In genomic region chr5:50874277-50874984, GRCh38 we compare ENCODE assay signal across 17 cellular contexts.
DNase-seq lines count a peak whose midpoint lies in the region; ATAC-seq and TF ChIP-seq lines count a peak whose summit lies in the region.
"Had no signal": no experiment of that assay in that cellular context is flagged by ENCODE, and none has a peak within 500 bp of the region (broad histone marks: within the 10 kb centered on the region; RNA-seq: fewer than 3 reads in every experiment).

No MANE protein-coding gene starts in this region.

- H3K4me1 Mint-ChIP-seq in stimulated activated effector memory CD8-positive, alpha-beta T cell treated with anti-CD3 and anti-CD28 coated beads, Interleukin-12 subunit alpha, Interleukin-12 subunit beta, amount 100 ng/mL, for 72 hours: peaks cover 10% of the 10 kb centered on the region

- no peak for TF ChIP-seq CTCF in HEK293 (tag by site-specific recombination; IDR thresholded peaks at IDR 0.05)

- CTCF ChIA-PET in HEK293 (lab: Yijun Ruan, JAX): no interaction called here

- no peak overlapping the region for H3K4me3 Mint-ChIP-seq in stimulated activated effector memory CD8-positive, alpha-beta T cell treated with anti-CD3 and anti-CD28 coated beads, Interleukin-12 subunit alpha, Interleukin-12 subunit beta, amount 100 ng/mL, for 72 hours
- H3K4me3 Mint-ChIP-seq: activated naive CD4-positive, alpha-beta T cell treated with anti-CD3 and anti-CD28 coated beads for 36 hours had no signal

- H3K4me1 ChIP-seq in HEK293 (ENCODE audit: control insufficient read depth, insufficient read depth, low read length): peaks cover 2% of the 10 kb centered on the region; the same call in 1 of the 2 replicates
- H3K4me1 ChIP-seq: body of pancreas had no signal

- H3K27ac ChIP-seq in HEK293 (ENCODE audit: extremely low read depth, low read depth, low read length): no peak overlapping the region

- POLR2A ChIA-PET in HEK293 (lab: Yijun Ruan, JAX): no interaction called here

- H3K36me3 ChIP-seq in HEK293 (ENCODE audit: control insufficient read depth in 2 of 2, insufficient read depth in 1 of 2, low read length in 2 of 2): no peaks in the 10 kb centered on the region

- H3K9me3 Mint-ChIP-seq in stimulated activated effector memory CD8-positive, alpha-beta T cell treated with anti-CD3 and anti-CD28 coated beads, Interleukin-12 subunit alpha, Interleukin-12 subunit beta, amount 100 ng/mL, for 72 hours: no peaks in the 10 kb centered on the region
- H3K9me3 Mint-ChIP-seq: activated naive CD4-positive, alpha-beta T cell treated with anti-CD3 and anti-CD28 coated beads for 36 hours had no signal

- no peak overlapping the region for H3K4me3 ChIP-seq in HEK293 (ENCODE audit: low read depth, low read length)
- H3K4me3 ChIP-seq: body of pancreas had no signal

- no peaks in the 10 kb centered on the region for H3K9me3 ChIP-seq in HEK293 (ENCODE audit: control insufficient read depth, insufficient read depth, low read depth, low read length)
- H3K9me3 ChIP-seq: body of pancreas had no signal

- peak; percentile 34 for ATAC-seq in stimulated activated effector memory CD8-positive, alpha-beta T cell treated with anti-CD3 and anti-CD28 coated beads, Interleukin-12 subunit alpha, Interleukin-12 subunit beta, amount 100 ng/mL, for 72 hours
- ATAC-seq in GM21723 (IDR thresholded peaks at IDR 0.05; ENCODE audit: unreplicated experiment): no peak
- ATAC-seq: body of pancreas had no signal

- H3K36me3 Mint-ChIP-seq in stimulated activated effector memory CD8-positive, alpha-beta T cell treated with anti-CD3 and anti-CD28 coated beads, Interleukin-12 subunit alpha, Interleukin-12 subunit beta, amount 100 ng/mL, for 72 hours: no peaks in the 10 kb centered on the region

- no peak overlapping the region for H3K27ac Mint-ChIP-seq in stimulated activated effector memory CD8-positive, alpha-beta T cell treated with anti-CD3 and anti-CD28 coated beads, Interleukin-12 subunit alpha, Interleukin-12 subunit beta, amount 100 ng/mL, for 72 hours
- H3K27ac Mint-ChIP-seq: activated naive CD4-positive, alpha-beta T cell treated with anti-CD3 and anti-CD28 coated beads for 36 hours had no signal

- DNase-seq in MV-4-11 (lab: John Stamatoyannopoulos, UW) (peak; percentile 80), inferior parietal cortex (ENCODE audit: extremely low spot score) (peak; percentile 5), SKM-1 treated with dmso at 0.1 percent for 144 hours (lab: John Stamatoyannopoulos, UW; ENCODE audit: unreplicated experiment) (no peak), HUDEP-2 (lab: John Stamatoyannopoulos, UW; ENCODE audit: unreplicated experiment in 76 of 76) (no peak)
- DNase-seq in stimulated activated effector memory CD8-positive, alpha-beta T cell treated with anti-CD3 and anti-CD28 coated beads, Interleukin-12 subunit alpha, Interleukin-12 subunit beta, amount 100 ng/mL, for 72 hours (ENCODE audit: low spot score in 2 of 2): no peak
- DNase-seq: activated CD8-positive, alpha-beta memory T cell treated with anti-CD3 and anti-CD28 coated beads, Interleukin-2, amount 50 U/mL, for 48 hours; activated naive CD4-positive, alpha-beta T cell treated with anti-CD3 and anti-CD28 coated beads for 36 hours; DMS79 treated with DMSO at 0.1 percent for 48 hours; naive thymus-derived CD8-positive, alpha-beta T cell; NCI-H2081; NCI-H524 treated with DMSO at 0.1 percent for 48 hours; retina; RPMI8226; T-helper 2 cell had no signal

TF ChIP-seq in HEK293, 187 proteins besides CTCF, POLR2A, EP300 and RAD21:
- peak; percentile 23; the same call in 1 of the 2 replicates for TF ChIP-seq EGR2 (tag by site-specific recombination; IDR thresholded peaks at IDR 0.05; ENCODE audit: low read depth)
- TF ChIP-seq ZNF266 (tag by site-specific recombination; IDR thresholded peaks at IDR 0.05; ENCODE audit: low read depth): no peak
TF ChIP-seq in HEK293: peak in this region for 1.

Comparison
In these comparisons a context has a peak if more than half of its experiments do, and no peak if none do; other contexts are left out.
1. DNase-seq: peak in MV-4-11 (single experiment) and inferior parietal cortex (single experiment); none in stimulated activated effector memory CD8-positive, alpha-beta T cell treated with anti-CD3 and anti-CD28 coated beads, Interleukin-12 subunit alpha, Interleukin-12 subunit beta, amount 100 ng/mL, for 72 hours (0 of 2), SKM-1 treated with dmso at 0.1 percent for 144 hours (single experiment) and HUDEP-2 (0 of 76).